In genomic region chr14:100157548-100158232, GRCh38 we compare ENCODE assay signal across 12 cellular contexts. TPM values are rescaled to one million over a fixed set of nuclear protein-coding genes. Genes with fewer than 3 reads are reported as not detected.
DNase-seq lines count a peak whose midpoint lies in the region; ATAC-seq and TF ChIP-seq lines count a peak whose summit lies in the region.
"Not testable (repeated sequence)": the region's sequence is repeated elsewhere in the genome, so short reads cannot be mapped to it uniquely, and the experiment has no call there.
"Had no signal": no experiment of that assay in that cellular context is flagged by ENCODE, and none has a peak within 500 bp of the region (broad histone marks: within the 10 kb centered on the region; RNA-seq: fewer than 3 reads in every experiment).

No MANE protein-coding gene starts in this region.

- not testable (repeated sequence) for H3K36me3 ChIP-seq in BLaER1

- peaks cover 12 to 22% (median 17%) of the 10 kb centered on the region in 3 donors for H3K4me1 Mint-ChIP-seq in IgD-negative memory B cell
- H3K4me1 Mint-ChIP-seq in T-cell; activated T-helper 17 cell treated with anti-CD3 and anti-CD28 coated beads, Interleukin-2, amount 50 U/mL, for 72 hours; effector memory CD8-positive, alpha-beta T cell (ENCODE audit: low read depth in 2 of 2); natural killer cell: not testable (repeated sequence)
- H3K4me1 Mint-ChIP-seq in stimulated activated naive B cell treated with anti-CD40 and anti-IgM and Interleukin-4, amounts not matched to agents 10 μg/mL and 1 μg/mL and 100 μg/mL, for 72 hours = peaks cover 14 to 29% of the 10 kb centered on the region in 2 donors

- H3K27me3 Mint-ChIP-seq in IgD-negative memory B cell; natural killer cell (ENCODE audit: low read depth in 2 of 2); stimulated activated naive B cell treated with anti-CD40 and anti-IgM and Interleukin-4, amounts not matched to agents 10 μg/mL and 1 μg/mL and 100 μg/mL, for 72 hours: not testable (repeated sequence)
- H3K27me3 Mint-ChIP-seq in T-cell = peaks cover 4 to 28% of the 10 kb centered on the region in 2 donors
- H3K27me3 Mint-ChIP-seq in activated T-helper 17 cell treated with anti-CD3 and anti-CD28 coated beads, Interleukin-2, amount 50 U/mL, for 72 hours = peaks cover 11% of the 10 kb centered on the region
- H3K27me3 Mint-ChIP-seq in effector memory CD8-positive, alpha-beta T cell = peaks cover 7 to 33% of the 10 kb centered on the region in 2 donors

- H3K4me2 ChIP-seq in BLaER1 = peak overlapping the region; percentile 76

- ATAC-seq in T-cell (replicated peaks in 1 of 4); activated T-helper 17 cell treated with anti-CD3 and anti-CD28 coated beads, Interleukin-2, amount 50 U/mL, for 72 hours (replicated peaks); effector memory CD8-positive, alpha-beta T cell (replicated peaks); natural killer cell: not testable (repeated sequence)
- ATAC-seq in stimulated activated naive B cell treated with anti-CD40 and anti-IgM and Interleukin-4, amounts not matched to agents 10 μg/mL and 1 μg/mL and 100 μg/mL, for 72 hours (replicated peaks) = peak; percentile 42 to 51

- H3K4me1 ChIP-seq in BLaER1 = peaks cover 52% of the 10 kb centered on the region

- H3K9ac ChIP-seq in BLaER1 = not testable (repeated sequence)

- peak overlapping the region; percentile 65 to 92 (median 78) for H3K4me3 Mint-ChIP-seq in IgD-negative memory B cell
- peak overlapping the region; percentile 1 to 68 (median 28) for H3K4me3 Mint-ChIP-seq in T-cell
- peak overlapping the region; percentile 39 for H3K4me3 Mint-ChIP-seq in activated T-helper 17 cell treated with anti-CD3 and anti-CD28 coated beads, Interleukin-2, amount 50 U/mL, for 72 hours
- H3K4me3 Mint-ChIP-seq in effector memory CD8-positive, alpha-beta T cell = peak overlapping the region; percentile 20 to 59
- peak overlapping the region; percentile 40 for H3K4me3 Mint-ChIP-seq in natural killer cell
- peak overlapping the region; percentile 51 to 59 for H3K4me3 Mint-ChIP-seq in stimulated activated naive B cell treated with anti-CD40 and anti-IgM and Interleukin-4, amounts not matched to agents 10 μg/mL and 1 μg/mL and 100 μg/mL, for 72 hours

- H3K36me3 Mint-ChIP-seq in IgD-negative memory B cell; T-cell; activated T-helper 17 cell treated with anti-CD3 and anti-CD28 coated beads, Interleukin-2, amount 50 U/mL, for 72 hours (ENCODE audit: low read depth); effector memory CD8-positive, alpha-beta T cell (ENCODE audit: insufficient read depth); natural killer cell; stimulated activated naive B cell treated with anti-CD40 and anti-IgM and Interleukin-4, amounts not matched to agents 10 μg/mL and 1 μg/mL and 100 μg/mL, for 72 hours: not testable (repeated sequence)

- not testable (repeated sequence) for H3K4me3 ChIP-seq in BLaER1; GM12865 (ENCODE audit: low read depth, low read length)

- H3K27me3 ChIP-seq in BLaER1 = peaks cover 61% of the 10 kb centered on the region

- peak overlapping the region; percentile 85 to 93 (median 93) for H3K27ac Mint-ChIP-seq in IgD-negative memory B cell
- H3K27ac Mint-ChIP-seq in T-cell; activated T-helper 17 cell treated with anti-CD3 and anti-CD28 coated beads, Interleukin-2, amount 50 U/mL, for 72 hours; natural killer cell: not testable (repeated sequence)
- H3K27ac Mint-ChIP-seq in effector memory CD8-positive, alpha-beta T cell = peak overlapping the region in 1 of 2 donors; percentile 57
- peak overlapping the region; percentile 65 for H3K27ac Mint-ChIP-seq in stimulated activated naive B cell treated with anti-CD40 and anti-IgM and Interleukin-4, amounts not matched to agents 10 μg/mL and 1 μg/mL and 100 μg/mL, for 72 hours

- not testable (repeated sequence) for H3K9me3 Mint-ChIP-seq in IgD-negative memory B cell; T-cell; activated T-helper 17 cell treated with anti-CD3 and anti-CD28 coated beads, Interleukin-2, amount 50 U/mL, for 72 hours; effector memory CD8-positive, alpha-beta T cell; natural killer cell; stimulated activated naive B cell treated with anti-CD40 and anti-IgM and Interleukin-4, amounts not matched to agents 10 μg/mL and 1 μg/mL and 100 μg/mL, for 72 hours

- intact Hi-C loops in natural killer cell (cut with micrococcal nuclease) = not testable (repeated sequence)

- peaks cover 10% of the 10 kb centered on the region for H3K9me3 ChIP-seq in BLaER1

- TF ChIP-seq CTCF in GM12865 (IDR thresholded peaks at IDR 0.05; ENCODE audit: insufficient read depth, low read depth, low read length, missing control alignments); natural killer cell (IDR thresholded peaks at IDR 0.05): not testable (repeated sequence)

- DNase-seq in GM12865 (ENCODE audit: low read depth) = peak; percentile 46
- not testable (repeated sequence) for DNase-seq in T-cell; effector memory CD8-positive, alpha-beta T cell; natural killer cell
- peak; percentile 43 for DNase-seq in stimulated activated naive B cell treated with anti-CD40 and anti-IgM and Interleukin-4, amounts not matched to agents 10 μg/mL and 1 μg/mL and 100 μg/mL, for 72 hours

- POLR2A ChIA-PET in T-cell (lab: Charles Lee) = interaction anchor here in 1 of 2 donors (0.5 kb wide), 1 partner anchor 904 kb away, joined by 3 read pairs; no protein-coding TSS in a partner anchor

- H4K20me1 ChIP-seq in BLaER1 = peaks cover 36% of the 10 kb centered on the region

- CTCF ChIA-PET in T-cell (lab: Charles Lee) = interaction anchor here (0.5 to 0.7 kb wide), 4 partner anchors 107 to 563 kb away, joined by 3 to 8 read pairs (median 5); no protein-coding TSS in a partner anchor

- H3K27ac ChIP-seq in BLaER1 = not testable (repeated sequence)

RNA-seq across cellular contexts. Expression of gene DEGS2, which starts 1.8 kb away (rescaled TPM):
- polyA plus RNA-seq in IgD-negative memory B cell = 6.5 TPM
- under 1 TPM in 4 of 5 donors, not detected in 1; 0.19 to 0.79 (median 0.49) TPM for total RNA-seq in T-cell
- 1 to 10 TPM in 1 of 2 donors, under 1 TPM in 1; 0.30 to 8.3 TPM for total RNA-seq in activated T-helper 17 cell treated with anti-CD3 and anti-CD28 coated beads, Interleukin-2, amount 50 U/mL, for 72 hours
- total RNA-seq in natural killer cell = 1 to 10 TPM in 2 of 3 donors, under 1 TPM in 1; 0.60 to 7.1 (median 4.4) TPM
- total RNA-seq: HT1080, IMR-90, LHCN-M2 had no signal
- polyA plus RNA-seq: BJ, IMR-90 had no signal

Comparison
In these comparisons a context has a peak if more than half of its experiments do, and no peak if none do; other contexts are left out.
1. H3K4me3 Mint-ChIP-seq: peak in every context shown above with its lines; median percentile 78 in IgD-negative memory B cell; 55 in stimulated activated naive B cell treated with anti-CD40 and anti-IgM and Interleukin-4, amounts not matched to agents 10 μg/mL and 1 μg/mL and 100 μg/mL, for 72 hours; 40 in natural killer cell; 40 in effector memory CD8-positive, alpha-beta T cell; 39 in activated T-helper 17 cell treated with anti-CD3 and anti-CD28 coated beads, Interleukin-2, amount 50 U/mL, for 72 hours; 28 in T-cell.